Comparison of ENCODE assay signal across 8 cellular contexts in the genomic region with DNA sequence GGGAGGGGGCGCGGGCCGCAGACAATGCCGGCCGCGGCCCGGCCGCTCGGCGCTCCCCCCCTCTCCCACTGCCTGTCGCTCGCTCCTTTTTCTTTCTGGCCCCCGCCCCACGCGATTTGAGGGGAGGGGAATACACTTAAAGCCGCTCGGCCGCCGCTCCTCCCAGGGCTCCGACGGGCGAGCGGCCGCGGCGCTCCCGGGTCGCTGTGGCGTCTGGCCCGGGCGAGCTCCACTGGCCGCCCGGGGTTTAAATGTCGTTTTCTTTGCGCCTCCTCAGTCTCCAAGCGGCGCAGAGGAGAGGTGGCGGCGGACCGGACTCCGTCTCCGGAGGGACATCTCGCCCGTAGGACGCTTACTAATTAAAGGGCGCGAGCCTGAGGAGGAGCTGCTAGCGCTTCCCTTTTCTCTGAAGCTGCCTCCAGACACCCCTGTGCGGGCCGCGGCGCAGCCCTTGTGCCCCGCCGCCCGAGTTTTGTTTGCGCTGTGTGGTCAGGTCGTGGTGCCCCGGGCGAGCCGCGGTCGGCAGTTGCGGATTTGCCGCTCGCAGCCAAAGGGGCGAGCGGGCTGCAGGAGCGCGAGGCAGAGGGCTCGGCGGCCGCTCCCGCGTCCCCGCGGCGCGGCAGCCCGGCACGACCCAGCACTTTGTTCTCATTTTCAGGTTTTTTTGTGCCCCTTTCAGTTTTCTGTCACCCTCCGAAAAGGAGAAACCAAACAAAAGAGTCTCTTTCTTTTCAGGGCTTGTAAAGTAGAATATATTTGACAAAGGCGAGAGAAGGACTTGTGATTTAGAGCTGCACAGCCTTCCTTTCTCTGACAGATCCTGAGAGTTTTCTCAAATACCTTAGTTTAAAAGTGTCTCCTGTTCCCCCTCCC. TPM values are rescaled to one million over a fixed set of nuclear protein-coding genes. Genes with fewer than 3 reads are reported as not detected.
DNase-seq lines count a peak whose midpoint lies in the region; ATAC-seq, FAIRE-seq and TF ChIP-seq lines count a peak whose summit lies in the region.

No MANE protein-coding gene starts in this region.

- TF ChIP-seq CTCF in endothelial cell of umbilical vein (IDR thresholded peaks at IDR 0.05; ENCODE audit: extremely low read depth in 1 of 2, insufficient read depth in 1 of 2, low read depth in 1 of 2, low read length in 2 of 2) (no peak), tibial nerve (IDR thresholded peaks at IDR 0.05) (peak in 1 of 5 experiments; percentile 9)

- CTCF ChIA-PET in activated CD4-positive, alpha-beta memory T cell treated with anti-CD3 and anti-CD28 coated beads for 36 hours (lab: Charles Lee), result no interaction called here
- CTCF ChIA-PET in endothelial cell of umbilical vein (lab: Charles Lee), result interaction anchor here (0.6 to 1.6 kb wide), 6 partner anchors 13 to 484 kb away, joined by 3 to 9 read pairs (median 5); no protein-coding TSS in a partner anchor

- H2AFZ ChIP-seq in endothelial cell of umbilical vein (ENCODE audit: low read depth, low read length), result no peak overlapping the region

- H3K27me3 Mint-ChIP-seq in activated CD4-positive, alpha-beta memory T cell treated with anti-CD3 and anti-CD28 coated beads for 36 hours, result peaks cover 10% of the 10 kb centered on the region

- peaks cover 68% of the 10 kb centered on the region for H3K79me2 ChIP-seq in endothelial cell of umbilical vein (ENCODE audit: control insufficient read depth, insufficient read depth, low read length)

- no TSS peak for BruUV-seq in endothelial cell of umbilical vein (replicated peaks; lab: Mats Ljungman, UMichigan)

- no peaks in the 10 kb centered on the region for H3K9me3 ChIP-seq in endothelial cell of umbilical vein (replicated peaks; ENCODE audit: control insufficient read depth, insufficient read depth, low read length)
- no peaks in the 10 kb centered on the region for H3K9me3 ChIP-seq in tibial nerve

- peaks cover 31% of the 10 kb centered on the region for H3K4me1 ChIP-seq in endothelial cell of umbilical vein (ENCODE audit: control insufficient read depth, extremely low read depth, insufficient read depth, low read length)
- H3K4me1 ChIP-seq in tibial nerve, result peaks cover 0 to 51% (median 20%) of the 10 kb centered on the region in 4 donors

- FAIRE-seq in endothelial cell of umbilical vein (lab: Jason Lieb, UNC), result no peak

- no peak for ATAC-seq in HG02588 (IDR thresholded peaks at IDR 0.05; ENCODE audit: unreplicated experiment)

- H3K4me2 ChIP-seq in endothelial cell of umbilical vein (ENCODE audit: insufficient read depth, low read length), result peak overlapping the region; percentile 96

- dilution Hi-C loops in endothelial cell of umbilical vein (cut with MboI; ENCODE audit: extremely low pct_ligation_motif_present, low sequenced_read_pairs), result no loop called here

- no peak overlapping the region for H3K27ac Mint-ChIP-seq in activated CD4-positive, alpha-beta memory T cell treated with anti-CD3 and anti-CD28 coated beads for 36 hours

- H3K27me3 ChIP-seq in endothelial cell of umbilical vein (ENCODE audit: control insufficient read depth in 2 of 2, insufficient read depth in 2 of 2, low read length in 2 of 2), result no peaks in the 10 kb centered on the region
- H3K27me3 ChIP-seq in tibial nerve, result no peaks in the 10 kb centered on the region

- H3K4me3 ChIP-seq in endothelial cell of umbilical vein (replicated peaks in 1 of 3; ENCODE audit: insufficient read depth in 1 of 3, low read depth in 1 of 3, low read length in 3 of 3) (peak overlapping the region; percentile 76 to 99 (median 96)), tibial nerve (peak overlapping the region; percentile 71 to 90 (median 86))

- peaks cover 38% of the 10 kb centered on the region for H3K4me1 Mint-ChIP-seq in activated CD4-positive, alpha-beta memory T cell treated with anti-CD3 and anti-CD28 coated beads for 36 hours (ENCODE audit: low read depth)

- H3K4me3 Mint-ChIP-seq in activated CD4-positive, alpha-beta memory T cell treated with anti-CD3 and anti-CD28 coated beads for 36 hours, result peak overlapping the region; percentile 76

- peak overlapping the region; percentile 85 for H3K27ac ChIP-seq in endothelial cell of umbilical vein (ENCODE audit: insufficient read depth, low read depth, low read length)
- peak overlapping the region; percentile 72 to 91 (median 87) for H3K27ac ChIP-seq in tibial nerve

- H3K9me1 ChIP-seq in endothelial cell of umbilical vein (replicated peaks; ENCODE audit: control insufficient read depth, extremely low read depth, insufficient read depth, low read length), result no peaks in the 10 kb centered on the region

- H3K36me3 Mint-ChIP-seq in activated CD4-positive, alpha-beta memory T cell treated with anti-CD3 and anti-CD28 coated beads for 36 hours, result peaks cover 10% of the 10 kb centered on the region

- intact Hi-C loops in activated CD4-positive, alpha-beta memory T cell treated with anti-CD3 and anti-CD28 coated beads for 36 hours (cut with micrococcal nuclease), result loop anchor here (2.0 to 10.0 kb wide), 9 partner anchors 201 to 1081 kb away; a partner anchor contains a TSS
- intact Hi-C loops in endothelial cell of umbilical vein (cut with micrococcal nuclease), result loop anchor here (2.0 to 10.0 kb wide), 4 partner anchors 201 to 639 kb away; no protein-coding TSS in a partner anchor

- peaks cover 13% of the 10 kb centered on the region for H4K20me1 ChIP-seq in endothelial cell of umbilical vein (replicated peaks; ENCODE audit: control insufficient read depth, extremely low read depth, insufficient read depth, low read length)

- POLR2A ChIA-PET in activated CD4-positive, alpha-beta memory T cell treated with anti-CD3 and anti-CD28 coated beads for 36 hours (lab: Charles Lee), result no interaction called here
- POLR2A ChIA-PET in endothelial cell of umbilical vein (lab: Charles Lee), result interaction anchor here (0.6 kb wide), 1 partner anchor 53 kb away, joined by 3 read pairs; no protein-coding TSS in a partner anchor

- WGBS in tibial nerve, 2 donors, result 0 to 1% methylated on average over 45 to 67 of the region's 82 CpGs

- H3K9me3 Mint-ChIP-seq in activated CD4-positive, alpha-beta memory T cell treated with anti-CD3 and anti-CD28 coated beads for 36 hours, result no peaks in the 10 kb centered on the region

- TF ChIP-seq POLR2A in endothelial cell of umbilical vein (IDR thresholded peaks at IDR 0.05; ENCODE audit: low read depth, low read length) (no peak), tibial nerve (IDR thresholded peaks at IDR 0.05) (peak in 1 of 2 donors; percentile 10)

- DNase-seq in ELF-1 (ENCODE audit: low read depth, low spot score) (peak; percentile 72), M059J (ENCODE audit: low read depth) (peak; percentile 46), endothelial cell of umbilical vein (ENCODE audit: low read depth, low spot score) (peak; percentile 46), mucosa of gallbladder (ENCODE audit: low spot score) (peak; percentile 34), tibial nerve (ENCODE audit: low spot score in 2 of 2) (no peak), NCI-H226 (no peak)
- DNase-seq in activated CD4-positive, alpha-beta memory T cell treated with anti-CD3 and anti-CD28 coated beads for 36 hours, result peak; percentile 32

- TF ChIP-seq EP300 in tibial nerve (IDR thresholded peaks at IDR 0.05), result peak in 1 of 2 donors; percentile 41

- H3K36me3 ChIP-seq in endothelial cell of umbilical vein (ENCODE audit: control insufficient read depth in 2 of 2, extremely low read depth in 1 of 2, insufficient read depth in 2 of 2, low read length in 2 of 2), result no peaks in the 10 kb centered on the region
- H3K36me3 ChIP-seq in tibial nerve, result no peaks in the 10 kb centered on the region

- peak overlapping the region; percentile 92 for H3K9ac ChIP-seq in endothelial cell of umbilical vein (replicated peaks; ENCODE audit: extremely low read depth, insufficient read depth, low read length)

TF ChIP-seq in endothelial cell of umbilical vein, 7 proteins besides CTCF, POLR2A, EP300 and RAD21:
- TF ChIP-seq EZH2 (IDR thresholded peaks at IDR 0.05; ENCODE audit: borderline replicate concordance, low read depth, low read length, severe bottlenecking) (no peak), FOS (IDR thresholded peaks at IDR 0.05; ENCODE audit: borderline replicate concordance, insufficient read depth, low read length) (no peak), POLR2AphosphoS5 (IDR thresholded peaks at IDR 0.05; ENCODE audit: insufficient read depth, low read depth, low read length) (no peak), JUN (IDR thresholded peaks at IDR 0.05; ENCODE audit: borderline replicate concordance, insufficient read depth, insufficient read length, low read depth) (no peak)
- TF ChIP-seq, protein P1, sequence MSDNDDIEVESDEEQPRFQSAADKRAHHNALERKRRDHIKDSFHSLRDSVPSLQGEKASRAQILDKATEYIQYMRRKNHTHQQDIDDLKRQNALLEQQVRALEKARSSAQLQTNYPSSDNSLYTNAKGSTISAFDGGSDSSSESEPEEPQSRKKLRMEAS (IDR thresholded peaks at IDR 0.05; ENCODE audit: insufficient read depth, insufficient read length), result no peak

RNA-seq across cellular contexts. Expression of a gene that starts 1.5 kb away (rescaled TPM):
- 5.3 and 10.9 TPM in 2 replicates for total RNA-seq in M059J (2014; rRNA removed; shearing (Covaris generic))
- total RNA-seq in activated CD4-positive, alpha-beta memory T cell treated with anti-CD3 and anti-CD28 coated beads for 36 hours, result 1 to 10 TPM; 5.5 to 5.7 TPM
- 25.3 and 25.7 TPM in 2 replicates for total RNA-seq in endothelial cell of umbilical vein
- 12.8 and 14.9 TPM in 2 replicates for polyA plus RNA-seq in endothelial cell of umbilical vein
- polyA plus RNA-seq in endothelial cell of umbilical vein (2011; cell fraction: cytosol; rRNA removed), result 10.2 and 10.4 TPM in 2 replicates
- polyA plus RNA-seq in endothelial cell of umbilical vein (2011; cell fraction: nucleus; rRNA removed), result 60.3 and 64.0 TPM in 2 replicates
- 12.8 and 15.4 TPM in 2 replicates for polyA plus RNA-seq in endothelial cell of umbilical vein (2012)
- polyA minus RNA-seq in endothelial cell of umbilical vein, result 50.4 and 51.5 TPM in 2 replicates
- 13.3 TPM for polyA minus RNA-seq in endothelial cell of umbilical vein (2011; cell fraction: cytosol; rRNA and poly(A)+ RNA removed)
- polyA minus RNA-seq in endothelial cell of umbilical vein (2011; cell fraction: nucleus; rRNA and poly(A)+ RNA removed), result 52.0 and 72.2 TPM in 2 replicates
- total RNA-seq in mucosa of gallbladder, result 23.5 TPM
- 10 to 100 TPM; 10.6 to 15.5 (median 13.7) TPM for total RNA-seq in tibial nerve

Comparison
In these comparisons a context has a peak if more than half of its experiments do, and no peak if none do; other contexts are left out.
1. DNase-seq: peak in ELF-1 (single experiment), M059J (single experiment), activated CD4-positive, alpha-beta memory T cell treated with anti-CD3 and anti-CD28 coated beads for 36 hours (single experiment), endothelial cell of umbilical vein (single experiment) and mucosa of gallbladder (single experiment); none in tibial nerve (0 of 2) and NCI-H226 (single experiment).